Comparison of ENCODE assay signal across 26 cellular contexts in the genomic region with DNA sequence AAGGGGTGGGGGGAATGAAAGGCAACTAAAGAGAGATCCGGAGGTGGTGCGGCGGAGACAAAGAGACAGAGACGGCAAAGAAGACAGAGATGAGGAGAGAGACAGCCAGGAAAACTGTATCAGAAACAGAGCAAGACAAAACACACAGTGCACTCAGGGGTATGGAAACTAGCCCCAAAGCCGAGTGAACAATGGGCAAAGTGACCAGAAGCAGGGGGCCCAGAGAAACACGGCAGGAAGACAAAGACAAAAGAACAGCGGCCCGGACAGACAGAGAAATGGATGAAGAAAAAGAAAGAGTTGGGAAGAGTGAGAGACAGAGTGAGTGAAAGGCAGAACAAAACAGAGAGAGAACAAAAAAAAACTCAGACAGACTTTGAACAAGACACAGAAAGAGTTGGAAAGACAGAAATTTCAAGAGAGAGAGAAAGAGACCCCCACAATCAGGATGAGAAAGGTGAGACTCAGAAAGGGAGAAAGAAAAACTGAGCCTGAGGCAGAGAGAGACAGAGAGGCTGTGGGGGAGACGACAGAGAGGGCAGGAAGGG.
DNase-seq lines count a peak whose midpoint lies in the region; ATAC-seq and TF ChIP-seq lines count a peak whose summit lies in the region.
"Had no signal": no experiment of that assay in that cellular context is flagged by ENCODE, and none has a peak within 500 bp of the region (broad histone marks: within the 10 kb centered on the region; RNA-seq: fewer than 3 reads in every experiment).

No MANE protein-coding gene starts in this region.

- CTCF ChIA-PET in WTC11 (lab: Charles Lee) = interaction anchor here (1.5 to 3.1 kb wide), 4 partner anchors 57 to 194 kb away, joined by 4 to 13 read pairs (median 5); no protein-coding TSS in a partner anchor

- in situ Hi-C loops in G401 (cut with HindIII; ENCODE audit: low sequenced_read_pairs) = no loop called here
- in situ Hi-C loops in ACHN (cut with HindIII; ENCODE audit: low pct_ligation_motif_present, low pct_unique_long_range_greater_than_20kb, low sequenced_read_pairs) = no loop called here

- TF ChIP-seq CTCF in WTC11 (IDR thresholded peaks at IDR 0.05) = no peak

- no peaks in the 10 kb centered on the region for H3K9me3 ChIP-seq in iPS-20b (ENCODE audit: insufficient read depth, low read depth, low read length)
- H3K9me3 ChIP-seq: SJCRH30 had no signal

- H3K27me3 ChIP-seq in iPS-20b (ENCODE audit: insufficient read depth, low read length) = peaks cover 99% of the 10 kb centered on the region

- peak overlapping the region; percentile 52; the same call in 1 of the 2 replicates for H3K4me3 ChIP-seq in iPS-20b (ENCODE audit: low read length)
- H3K4me3 ChIP-seq: GM12878, SJCRH30 had no signal

- peaks cover 50% of the 10 kb centered on the region for H3K27me3 Mint-ChIP-seq in activated naive CD4-positive, alpha-beta T cell treated with anti-CD3 and anti-CD28 coated beads, Interleukin-2, amount 50 U/mL, for 24 hours
- peaks cover 81% of the 10 kb centered on the region for H3K27me3 Mint-ChIP-seq in WTC11 (ENCODE audit: low read depth)
- peaks cover 75 to 86% of the 10 kb centered on the region in 2 donors for H3K27me3 Mint-ChIP-seq in stimulated activated naive B cell treated with anti-CD40 and anti-IgM and Interleukin-4, amounts not matched to agents 10 μg/mL and 1 μg/mL and 100 μg/mL, for 72 hours

- H3K4me3 Mint-ChIP-seq in activated naive CD4-positive, alpha-beta T cell treated with anti-CD3 and anti-CD28 coated beads, Interleukin-2, amount 50 U/mL, for 24 hours = no peak overlapping the region
- H3K4me3 Mint-ChIP-seq in WTC11 = peak overlapping the region; percentile 60
- H3K4me3 Mint-ChIP-seq in stimulated activated naive B cell treated with anti-CD40 and anti-IgM and Interleukin-4, amounts not matched to agents 10 μg/mL and 1 μg/mL and 100 μg/mL, for 72 hours = no peak overlapping the region
- H3K4me3 Mint-ChIP-seq: CD4-positive, alpha-beta T cell; HFFc6 had no signal

- DNase-seq in activated naive CD4-positive, alpha-beta T cell treated with anti-CD3 and anti-CD28 coated beads, Interleukin-2, amount 50 U/mL, for 16 hours = no peak
- DNase-seq in WTC11 (ENCODE audit: low spot score) (no peak), G401 (ENCODE audit: low spot score) (no peak), NCI-H2029 (lab: John Stamatoyannopoulos, UW) (no peak), ACHN (no peak)
- DNase-seq in stimulated activated naive B cell treated with anti-CD40 and anti-IgM and Interleukin-4, amounts not matched to agents 10 μg/mL and 1 μg/mL and 100 μg/mL, for 72 hours = no peak
- DNase-seq: CD4-positive, alpha-beta T cell; COR-L47; GDM1; H7; HFFc6; Karpas-422; NCI-H1105; NCI-H1436 treated with DMSO at 0.1 percent for 48 hours; NCI-H187 treated with DMSO at 0.1 percent for 48 hours; NCI-H2107; NCI-H446; NCI-H774; PC-3; SJCRH30 had no signal

- POLR2A ChIA-PET in WTC11 (lab: Charles Lee) = interaction anchor here (0.6 to 1.0 kb wide), 2 partner anchors 194 to 362 kb away, joined by 3 read pairs; no protein-coding TSS in a partner anchor

- no peaks in the 10 kb centered on the region for H3K9me3 Mint-ChIP-seq in activated naive CD4-positive, alpha-beta T cell treated with anti-CD3 and anti-CD28 coated beads, Interleukin-2, amount 50 U/mL, for 24 hours
- H3K9me3 Mint-ChIP-seq in WTC11 = no peaks in the 10 kb centered on the region
- no peaks in the 10 kb centered on the region for H3K9me3 Mint-ChIP-seq in stimulated activated naive B cell treated with anti-CD40 and anti-IgM and Interleukin-4, amounts not matched to agents 10 μg/mL and 1 μg/mL and 100 μg/mL, for 72 hours
- H3K9me3 Mint-ChIP-seq: CD4-positive, alpha-beta T cell; HFFc6 had no signal

- H3K4me1 ChIP-seq in iPS-20b (ENCODE audit: insufficient read depth, low read length) = peaks cover 16% of the 10 kb centered on the region; the same call in 1 of the 2 replicates
- H3K4me1 ChIP-seq: SJCRH30 had no signal

- ATAC-seq in WTC11 = no peak
- ATAC-seq in stimulated activated naive B cell treated with anti-CD40 and anti-IgM and Interleukin-4, amounts not matched to agents 10 μg/mL and 1 μg/mL and 100 μg/mL, for 72 hours (replicated peaks) = no peak
- ATAC-seq: GM12878, PC-3, Right ventricle myocardium inferior, SK-N-SH treated with all-trans-retinoic acid at 6 μM for 48 hours had no signal

- peak overlapping the region; percentile 31 for H3K27ac Mint-ChIP-seq in activated naive CD4-positive, alpha-beta T cell treated with anti-CD3 and anti-CD28 coated beads, Interleukin-2, amount 50 U/mL, for 24 hours
- no peak overlapping the region for H3K27ac Mint-ChIP-seq in WTC11
- H3K27ac Mint-ChIP-seq in stimulated activated naive B cell treated with anti-CD40 and anti-IgM and Interleukin-4, amounts not matched to agents 10 μg/mL and 1 μg/mL and 100 μg/mL, for 72 hours = peak overlapping the region; percentile 1
- H3K27ac Mint-ChIP-seq: CD4-positive, alpha-beta T cell; HFFc6 had no signal

- no peak overlapping the region for H3K27ac ChIP-seq in iPS-20b (ENCODE audit: low read length)
- H3K27ac ChIP-seq: 22Rv1, SJCRH30 had no signal

- H3K36me3 Mint-ChIP-seq in activated naive CD4-positive, alpha-beta T cell treated with anti-CD3 and anti-CD28 coated beads, Interleukin-2, amount 50 U/mL, for 24 hours = no peaks in the 10 kb centered on the region
- H3K36me3 Mint-ChIP-seq in WTC11 = no peaks in the 10 kb centered on the region
- no peaks in the 10 kb centered on the region for H3K36me3 Mint-ChIP-seq in stimulated activated naive B cell treated with anti-CD40 and anti-IgM and Interleukin-4, amounts not matched to agents 10 μg/mL and 1 μg/mL and 100 μg/mL, for 72 hours

- no peaks in the 10 kb centered on the region for H3K4me1 Mint-ChIP-seq in activated naive CD4-positive, alpha-beta T cell treated with anti-CD3 and anti-CD28 coated beads, Interleukin-2, amount 50 U/mL, for 24 hours
- peaks cover 39% of the 10 kb centered on the region for H3K4me1 Mint-ChIP-seq in WTC11
- peaks cover 6 to 8% of the 10 kb centered on the region in 2 donors for H3K4me1 Mint-ChIP-seq in stimulated activated naive B cell treated with anti-CD40 and anti-IgM and Interleukin-4, amounts not matched to agents 10 μg/mL and 1 μg/mL and 100 μg/mL, for 72 hours

- no peaks in the 10 kb centered on the region for H3K36me3 ChIP-seq in iPS-20b (ENCODE audit: insufficient read depth, low read depth, low read length)
- H3K36me3 ChIP-seq: SJCRH30 had no signal

- H3K9ac ChIP-seq in iPS-20b (ENCODE audit: low read depth, low read length) = peak overlapping the region; percentile 47; the same call in 1 of the 2 replicates

TF ChIP-seq in WTC11, 78 proteins besides CTCF, POLR2A, EP300 and RAD21:
- TF ChIP-seq NR3C1 (CRISPR knock-in tag; conservative IDR thresholded peaks at IDR 0.05; ENCODE audit: low read depth) (no peak), TEAD1 (CRISPR knock-in tag; IDR thresholded peaks at IDR 0.05) (no peak), GRHL2 (CRISPR knock-in tag; IDR thresholded peaks at IDR 0.05; ENCODE audit: insufficient replicate concordance, severe bottlenecking) (no peak), ZNF416 (CRISPR knock-in tag; IDR thresholded peaks at IDR 0.05) (no peak), JUN (CRISPR knock-in tag; IDR thresholded peaks at IDR 0.05) (no peak), ZNF232 (CRISPR knock-in tag; IDR thresholded peaks at IDR 0.05) (no peak), TP53 (CRISPR knock-in tag; IDR thresholded peaks at IDR 0.05) (no peak), ATF1 (CRISPR knock-in tag; IDR thresholded peaks at IDR 0.05) (no peak), SMAD4 (CRISPR knock-in tag; IDR thresholded peaks at IDR 0.05) (no peak), ZNF423 (CRISPR knock-in tag; IDR thresholded peaks at IDR 0.05) (no peak), JAZF1 (CRISPR knock-in tag; IDR thresholded peaks at IDR 0.05) (no peak), NR2C2 (CRISPR knock-in tag; IDR thresholded peaks at IDR 0.05) (no peak), TEAD4 (CRISPR knock-in tag; IDR thresholded peaks at IDR 0.05) (no peak)
- TF ChIP-seq, protein P1, sequence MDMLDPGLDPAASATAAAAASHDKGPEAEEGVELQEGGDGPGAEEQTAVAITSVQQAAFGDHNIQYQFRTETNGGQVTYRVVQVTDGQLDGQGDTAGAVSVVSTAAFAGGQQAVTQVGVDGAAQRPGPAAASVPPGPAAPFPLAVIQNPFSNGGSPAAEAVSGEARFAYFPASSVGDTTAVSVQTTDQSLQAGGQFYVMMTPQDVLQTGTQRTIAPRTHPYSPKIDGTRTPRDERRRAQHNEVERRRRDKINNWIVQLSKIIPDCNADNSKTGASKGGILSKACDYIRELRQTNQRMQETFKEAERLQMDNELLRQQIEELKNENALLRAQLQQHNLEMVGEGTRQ (CRISPR knock-in tag; IDR thresholded peaks at IDR 0.05) = no peak
- TF ChIP-seq, protein P2, sequence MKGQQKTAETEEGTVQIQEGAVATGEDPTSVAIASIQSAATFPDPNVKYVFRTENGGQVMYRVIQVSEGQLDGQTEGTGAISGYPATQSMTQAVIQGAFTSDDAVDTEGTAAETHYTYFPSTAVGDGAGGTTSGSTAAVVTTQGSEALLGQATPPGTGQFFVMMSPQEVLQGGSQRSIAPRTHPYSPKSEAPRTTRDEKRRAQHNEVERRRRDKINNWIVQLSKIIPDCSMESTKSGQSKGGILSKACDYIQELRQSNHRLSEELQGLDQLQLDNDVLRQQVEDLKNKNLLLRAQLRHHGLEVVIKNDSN (CRISPR knock-in tag; IDR thresholded peaks at IDR 0.05) = no peak
